Comparison of ENCODE assay signal across 8 cellular contexts in genomic region chr3:9396301-9396631, GRCh38. TPM values are rescaled to one million over a fixed set of nuclear protein-coding genes. Genes with fewer than 3 reads are reported as not detected.
DNase-seq lines count a peak whose midpoint lies in the region; ATAC-seq and TF ChIP-seq lines count a peak whose summit lies in the region.

No MANE protein-coding gene starts in this region.

- intact Hi-C loops in HCT116 (cut with micrococcal nuclease) (loop anchor here (1.0 kb wide), 1 partner anchor 26 kb away; no protein-coding TSS in a partner anchor), MCF 10A (cut with micrococcal nuclease) (loop anchor here (1.0 kb wide), 1 partner anchor 27 kb away; no protein-coding TSS in a partner anchor)

- H3K36me3 Mint-ChIP-seq in MCF 10A (ENCODE audit: insufficient read depth, unreplicated experiment) = peaks cover 39% of the 10 kb centered on the region
- H3K36me3 Mint-ChIP-seq in immature natural killer cell = peaks cover 4 to 13% (median 4%) of the 10 kb centered on the region in 3 donors

- BruUV-seq in HCT116 (replicated peaks; lab: Mats Ljungman, UMichigan) (no TSS peak), MCF 10A (replicated peaks; lab: Mats Ljungman, UMichigan) (no TSS peak)

- H3K36me3 ChIP-seq in HCT116 (ENCODE audit: control insufficient read depth in 1 of 2, insufficient read depth in 2 of 2, low read length in 2 of 2) (peaks cover 21 to 37% of the 10 kb centered on the region in 2 experiments; a peak in 2 of 4 replicates), SK-N-SH (replicated peaks in 1 of 2; ENCODE audit: control insufficient read depth in 1 of 2, insufficient read depth in 2 of 2, low read length in 1 of 2) (peaks cover 41 to 42% of the 10 kb centered on the region in 2 experiments)

- peaks cover 33% of the 10 kb centered on the region for H4K20me1 ChIP-seq in HCT116 (ENCODE audit: insufficient read depth)
- peaks cover 76% of the 10 kb centered on the region for H4K20me1 ChIP-seq in SK-N-SH (ENCODE audit: insufficient read depth)

- H3K4me3 ChIP-seq in HCT116 (replicated peaks in 1 of 2; ENCODE audit: low read depth in 1 of 2, low read length in 2 of 2) = peak overlapping the region; percentile 63 to 98
- H3K4me3 ChIP-seq in SK-N-SH (ENCODE audit: low read depth in 2 of 2, low read length in 1 of 2) = peak overlapping the region; percentile 85 to 98

- H3K27me3 Mint-ChIP-seq in MCF 10A (ENCODE audit: insufficient read depth, unreplicated experiment) (no peaks in the 10 kb centered on the region), immature natural killer cell (ENCODE audit: low read depth in 3 of 3) (peaks cover 24 to 30% (median 28%) of the 10 kb centered on the region in 3 donors)

- POLR2A ChIA-PET in HCT116 (lab: Charles Lee) (interaction anchor here (0.7 to 3.0 kb wide), 13 partner anchors 8 to 408 kb away, joined by 3 to 46 read pairs (median 8); partner anchors contain the start of gene THUMPD3), SK-N-SH (lab: Yijun Ruan, JAX) (interaction anchor here (0.5 to 3.5 kb wide), 16 partner anchors 8 to 731 kb away, joined by 3 to 39 read pairs (median 3); partner anchors contain the start of genes OGG1 and THUMPD3), MCF 10A (lab: Yijun Ruan, JAX) (interaction anchor here (0.5 to 12.5 kb wide), 29 partner anchors 8 to 598 kb away, joined by 3 to 452 read pairs (median 6); partner anchors contain the start of genes ARPC4, BRPF1, MTMR14 and SRGAP3)

- TF ChIP-seq EP300 in SK-N-SH (IDR thresholded peaks at IDR 0.05; ENCODE audit: borderline replicate concordance in 1 of 2, low read depth in 1 of 2, low read length in 1 of 2) = no peak

- no peaks in the 10 kb centered on the region for H3K9me3 Mint-ChIP-seq in MCF 10A (ENCODE audit: unreplicated experiment)
- H3K9me3 Mint-ChIP-seq in immature natural killer cell = no peaks in the 10 kb centered on the region

- H2AFZ ChIP-seq in HCT116 (ENCODE audit: low read depth, low read length, poor library complexity, severe bottlenecking) = no peak overlapping the region
- H2AFZ ChIP-seq in SK-N-SH (ENCODE audit: low read depth) = no peak overlapping the region

- DNase-seq in NCI-H1417 (lab: John Stamatoyannopoulos, UW) = peak in 2 of 3 experiments; percentile 88 to 93
- DNase-seq in NCI-H1417 treated with DMSO at 0.1 percent for 48 hours (lab: John Stamatoyannopoulos, UW) = no peak
- DNase-seq in HCT116 (ENCODE audit: low read depth, low spot score) = peak; percentile 93
- DNase-seq in M059J (ENCODE audit: low read depth) = peak; percentile 91
- no peak for DNase-seq in SK-N-SH
- DNase-seq in MCF 10A (ENCODE audit: unreplicated experiment) = peak; percentile 97
- DNase-seq in immature natural killer cell = no peak
- DNase-seq in stimulated activated CD4-positive, alpha-beta T cell treated with anti-CD3 and anti-CD28 coated beads, Interleukin-15, amount 100 ng/mL, for 48 hours (ENCODE audit: low read depth in 2 of 2) = peak; percentile 70 to 80

- H3K9me3 ChIP-seq in HCT116 (ENCODE audit: control insufficient read depth in 1 of 2, insufficient read depth in 1 of 2, low read depth in 1 of 2, low read length in 2 of 2) (no peaks in the 10 kb centered on the region), SK-N-SH (no peaks in the 10 kb centered on the region)

- H3K4me3 Mint-ChIP-seq in MCF 10A (ENCODE audit: unreplicated experiment) = peak overlapping the region; percentile 81
- peak overlapping the region; percentile 89 to 99 (median 97) for H3K4me3 Mint-ChIP-seq in immature natural killer cell

- peak overlapping the region; percentile 92 for H3K27ac Mint-ChIP-seq in MCF 10A (ENCODE audit: low read depth, unreplicated experiment)
- peak overlapping the region; percentile 94 to 99 (median 97) for H3K27ac Mint-ChIP-seq in immature natural killer cell

- H3F3A ChIP-seq in SK-N-SH (replicated peaks; ENCODE audit: insufficient read depth) = peaks cover 46% of the 10 kb centered on the region

- H3K4me1 Mint-ChIP-seq in MCF 10A (ENCODE audit: insufficient read depth, unreplicated experiment) = peaks cover 39% of the 10 kb centered on the region
- peaks cover 68 to 81% of the 10 kb centered on the region in 2 donors for H3K4me1 Mint-ChIP-seq in immature natural killer cell

- peak overlapping the region; percentile 75 for H3K4me2 ChIP-seq in HCT116 (ENCODE audit: low read length)
- H3K4me2 ChIP-seq in SK-N-SH = peak overlapping the region; percentile 90

- 3% methylated on average over 6 of the region's 25 CpGs for WGBS in SK-N-SH (ENCODE audit: low lambda C conversion rate)

- TF ChIP-seq CTCF in HCT116 (IDR thresholded peaks at IDR 0.05 in 2 of 3, conservative IDR thresholded peaks at IDR 0.05 in 1 of 3; ENCODE audit: borderline replicate concordance in 1 of 3, insufficient read depth in 1 of 3, low read depth in 2 of 3, low read length in 2 of 3) (no peak), SK-N-SH (IDR thresholded peaks at IDR 0.05) (no peak), MCF 10A (IDR thresholded peaks at IDR 0.05; ENCODE audit: unreplicated experiment) (no peak)

- ATAC-seq in HCT116 = peak; percentile 70

- RAD21 ChIA-PET in HCT116 (lab: Charles Lee; ENCODE audit: low non-redundant PET in 1 of 2, low total read pairs in 2 of 2, uncharacterized antibody in 2 of 2, unreplicated experiment in 2 of 2) = no interaction called here

- H3K9me2 ChIP-seq in HCT116 (ENCODE audit: insufficient read depth) = no peaks in the 10 kb centered on the region
- no peaks in the 10 kb centered on the region for H3K9me2 ChIP-seq in SK-N-SH

- H3K9ac ChIP-seq in HCT116 (ENCODE audit: low read length) (peak overlapping the region; percentile 99), SK-N-SH (peak overlapping the region; percentile 95)

- TF ChIP-seq RAD21 in HCT116 (IDR thresholded peaks at IDR 0.05; ENCODE audit: low read depth) (no peak), SK-N-SH (IDR thresholded peaks at IDR 0.05; ENCODE audit: low read length) (no peak)

- no peaks in the 10 kb centered on the region for H3K27me3 ChIP-seq in HCT116 (ENCODE audit: insufficient read depth, low read length)
- no peaks in the 10 kb centered on the region for H3K27me3 ChIP-seq in SK-N-SH (ENCODE audit: insufficient read depth)

- CTCF ChIA-PET in HCT116 (lab: Charles Lee) = interaction anchor here (2.3 kb wide), 1 partner anchor 27 kb away, joined by 7 read pairs; no protein-coding TSS in a partner anchor
- CTCF ChIA-PET in SK-N-SH (lab: Yijun Ruan, JAX) = interaction anchor here (0.6 to 2.3 kb wide), 6 partner anchors 13 to 743 kb away, joined by 3 to 8 read pairs (median 5); no protein-coding TSS in a partner anchor
- CTCF ChIA-PET in MCF 10A (lab: Yijun Ruan, JAX) = interaction anchor here (0.7 to 5.2 kb wide), 5 partner anchors 12 to 28 kb away, joined by 3 to 42 read pairs (median 3); no protein-coding TSS in a partner anchor

- peak overlapping the region; percentile 93 for H3K27ac ChIP-seq in HCT116 (ENCODE audit: low read depth, low read length)
- H3K27ac ChIP-seq in SK-N-SH (ENCODE audit: low read depth in 2 of 2, low read length in 1 of 2) = peak overlapping the region; percentile 96 to 99

- H3K79me2 ChIP-seq in HCT116 (ENCODE audit: insufficient read depth, low read length) (peaks cover 87% of the 10 kb centered on the region), SK-N-SH (ENCODE audit: insufficient read depth) (peaks cover 87% of the 10 kb centered on the region)

- peaks cover 19 to 39% of the 10 kb centered on the region in 2 experiments for H3K4me1 ChIP-seq in HCT116 (ENCODE audit: control insufficient read depth in 1 of 2, insufficient read depth in 2 of 2, low read length in 2 of 2)
- H3K4me1 ChIP-seq in SK-N-SH (ENCODE audit: control insufficient read depth in 1 of 2, insufficient read depth in 2 of 2, low read depth in 1 of 2, low read length in 1 of 2) = peaks cover 20 to 30% of the 10 kb centered on the region in 2 experiments; a peak in 3 of 4 replicates

- TF ChIP-seq POLR2A in HCT116 (IDR thresholded peaks at IDR 0.05; ENCODE audit: borderline replicate concordance, extremely low read depth, insufficient read depth, insufficient read length) = peak; percentile 24

TF ChIP-seq in HCT116, 20 proteins besides CTCF, POLR2A, EP300 and RAD21 (continues in another document):
- TF ChIP-seq JUND (IDR thresholded peaks at IDR 0.05) (no peak), POLR2AphosphoS5 (IDR thresholded peaks at IDR 0.05; ENCODE audit: low read depth, low read length) (peak; percentile 71), ELF1 (IDR thresholded peaks at IDR 0.05; ENCODE audit: borderline replicate concordance, low read depth) (no peak), ZNF274 (IDR thresholded peaks at IDR 0.05; ENCODE audit: low read depth, low read length) (no peak), SRF (IDR thresholded peaks at IDR 0.05; ENCODE audit: low read depth) (no peak), TCF7L2 (IDR thresholded peaks at IDR 0.05; ENCODE audit: borderline replicate concordance, extremely low read depth, insufficient read depth, insufficient read length) (no peak), EZH2 (IDR thresholded peaks at IDR 0.05) (no peak), CEBPB (IDR thresholded peaks at IDR 0.05; ENCODE audit: low read depth) (no peak)

TF ChIP-seq in SK-N-SH, 30 proteins besides CTCF, POLR2A, EP300 and RAD21 (continues in another document):
- TF ChIP-seq MAX (IDR thresholded peaks at IDR 0.05; ENCODE audit: low read depth) = no peak

RNA-seq across cellular contexts. Expression of gene SETD5, which starts 1.1 kb away (rescaled TPM):
- total RNA-seq in HCT116 (2021; ENCODE audit: unreplicated experiment) = 141 TPM
- 71.6 TPM in 2 replicates for polyA plus RNA-seq in HCT116 (2012)
- 39.5 and 57.2 TPM in 2 replicates for total RNA-seq in M059J (2014; rRNA removed; shearing (Covaris generic))
- polyA plus RNA-seq in SK-N-SH (2012; rRNA removed) = 32.3 and 39.5 TPM in 2 replicates
- polyA plus RNA-seq in SK-N-SH (2012; cell fraction: cytosol; rRNA removed) = 29.8 and 30.6 TPM in 2 replicates
- 105 and 136 TPM in 2 replicates for polyA plus RNA-seq in SK-N-SH (2012; cell fraction: nucleus; rRNA removed)
- 149 TPM in 2 replicates for total RNA-seq in MCF 10A (2022)
- polyA plus RNA-seq in immature natural killer cell = 10 to 100 TPM; 13.7 to 50.2 (median 19.2) TPM

RNA-seq across cellular contexts. Expression of gene THUMPD3, which starts 33.4 kb away (rescaled TPM):
- total RNA-seq in HCT116 (2021; ENCODE audit: unreplicated experiment) (79.5 TPM), MCF 10A (2022) (53.4 and 63.0 TPM in 2 replicates)
- 47.9 and 57.4 TPM in 2 replicates for polyA plus RNA-seq in HCT116 (2012)
- total RNA-seq in M059J (2014; rRNA removed; shearing (Covaris generic)) = 24.4 and 29.3 TPM in 2 replicates
- polyA plus RNA-seq in SK-N-SH (2012; rRNA removed) (27.1 and 34.2 TPM in 2 replicates), immature natural killer cell (10 to 100 TPM; 13.2 to 23.1 (median 15.3) TPM)
- polyA plus RNA-seq in SK-N-SH (2012; cell fraction: cytosol; rRNA removed) = 39.1 and 41.2 TPM in 2 replicates
- 19.1 and 30.7 TPM in 2 replicates for polyA plus RNA-seq in SK-N-SH (2012; cell fraction: nucleus; rRNA removed)

Comparison
In these comparisons a context has a peak if more than half of its experiments do, and no peak if none do; other contexts are left out.
1. DNase-seq: peak in NCI-H1417 (2 of 3), HCT116 (single experiment), M059J (single experiment), MCF 10A (single experiment) and stimulated activated CD4-positive, alpha-beta T cell treated with anti-CD3 and anti-CD28 coated beads, Interleukin-15, amount 100 ng/mL, for 48 hours (2 of 2); none in NCI-H1417 treated with DMSO at 0.1 percent for 48 hours (single experiment), SK-N-SH (single experiment) and immature natural killer cell (0 of 3).